ENCODE assay signal across 1 cellular context in the genomic region with DNA sequence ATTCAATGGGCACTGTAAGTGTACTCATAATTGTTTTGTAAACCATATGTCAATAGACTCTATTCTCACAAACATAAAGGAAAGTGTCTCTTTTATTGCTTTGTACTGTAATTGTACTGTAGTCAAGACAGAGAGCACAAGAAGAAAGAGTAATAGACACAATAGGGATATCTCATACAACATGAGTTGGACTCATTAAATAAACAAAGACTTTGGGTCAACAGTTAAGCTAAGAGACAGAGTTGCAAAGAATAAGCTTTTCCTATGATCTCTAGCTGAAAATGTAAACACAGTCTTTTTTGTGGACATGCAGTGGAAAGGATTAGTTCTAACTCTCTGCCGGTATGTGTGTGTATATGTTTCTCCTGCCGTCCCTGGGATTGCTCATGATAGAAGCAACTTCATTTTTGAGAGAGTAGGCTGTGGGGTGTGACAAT.
TF ChIP-seq lines count a peak whose summit lies in the region.

No MANE protein-coding gene starts in this region.

TF ChIP-seq in endothelial cell of umbilical vein, 7 proteins besides CTCF, POLR2A, EP300 and RAD21:
- TF ChIP-seq GATA2 (IDR thresholded peaks at IDR 0.05; ENCODE audit: insufficient read depth, insufficient read length, low read depth, low read length) (no peak), JUN (IDR thresholded peaks at IDR 0.05; ENCODE audit: borderline replicate concordance, insufficient read depth, insufficient read length, low read depth) (no peak), MYC (IDR thresholded peaks at IDR 0.05; ENCODE audit: low read depth, low read length) (no peak), POLR2AphosphoS5 (IDR thresholded peaks at IDR 0.05; ENCODE audit: insufficient read depth, low read depth, low read length) (no peak), EZH2 (IDR thresholded peaks at IDR 0.05; ENCODE audit: borderline replicate concordance, low read depth, low read length, severe bottlenecking) (no peak), FOS (IDR thresholded peaks at IDR 0.05; ENCODE audit: borderline replicate concordance, insufficient read depth, low read length) (no peak), MAX (IDR thresholded peaks at IDR 0.05; ENCODE audit: insufficient read depth, insufficient read length) (no peak)
